Comparison of ENCODE assay signal across 9 cellular contexts in the genomic region with DNA sequence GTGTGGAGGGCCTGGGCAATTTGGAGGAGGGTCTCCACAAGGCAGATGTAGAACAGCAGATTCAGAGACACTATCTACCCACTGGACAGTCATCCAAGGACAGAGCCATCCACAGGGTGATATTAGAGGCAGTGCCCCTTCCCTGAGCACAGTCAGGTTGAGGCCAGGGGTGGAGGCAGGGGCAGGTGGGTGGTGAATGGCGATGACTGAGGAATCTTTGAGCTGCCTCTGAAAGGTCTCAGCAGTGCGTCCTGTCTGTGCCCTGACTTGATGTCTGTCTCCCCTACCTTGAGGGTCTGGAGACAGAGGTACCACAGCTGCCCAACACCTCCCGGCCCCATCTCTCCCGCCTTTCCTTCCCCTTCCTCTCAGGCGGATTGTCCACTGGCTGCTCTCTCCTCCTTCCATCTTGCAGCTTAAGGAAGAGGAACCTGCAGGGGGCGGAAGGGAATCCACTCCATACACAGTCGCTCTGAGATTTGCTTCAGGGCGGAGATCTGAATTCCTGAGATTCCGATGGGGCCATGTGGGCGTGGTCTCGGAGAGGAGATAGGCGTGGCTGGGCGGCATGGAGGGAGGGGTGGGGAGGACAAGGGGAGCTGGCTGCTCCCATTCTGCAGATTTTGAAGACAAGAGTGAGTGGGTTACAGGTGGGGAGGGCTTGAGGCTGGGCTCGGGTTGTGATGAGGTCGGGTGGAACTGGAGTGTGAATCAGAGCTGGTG. TPM values are rescaled to one million over a fixed set of nuclear protein-coding genes. Genes with fewer than 3 reads are reported as not detected.
DNase-seq lines count a peak whose midpoint lies in the region; ATAC-seq and TF ChIP-seq lines count a peak whose summit lies in the region.
"Had no signal": no experiment of that assay in that cellular context is flagged by ENCODE, and none has a peak within 500 bp of the region (broad histone marks: within the 10 kb centered on the region; RNA-seq: fewer than 3 reads in every experiment).

No MANE protein-coding gene starts in this region.

- DNase-seq in GM23338 (ENCODE audit: low spot score) (peak; percentile 99), SJCRH30 (peak; percentile 72 to 79), foreskin melanocyte (peak; percentile 85), trophoblast cell (peak; percentile 43 to 65), T-helper 2 cell (no peak), occipital lobe (lab: John Stamatoyannopoulos, UW) (no peak), anterior cingulate cortex (lab: John Stamatoyannopoulos, UW) (no peak), NCI-H187 treated with DMSO at 0.1 percent for 48 hours (lab: John Stamatoyannopoulos, UW) (no peak)
- DNase-seq: naive B cell had no signal

- no peak overlapping the region for H3K18ac ChIP-seq in trophoblast cell (ENCODE audit: low read length)

- H3K4me3 ChIP-seq in GM23338, result no peak overlapping the region
- no peak overlapping the region for H3K4me3 ChIP-seq in SJCRH30
- no peak overlapping the region for H3K4me3 ChIP-seq in trophoblast cell (ENCODE audit: low read depth, low read length)

- peak; percentile 52 to 67 for TF ChIP-seq CTCF in GM23338 (conservative IDR thresholded peaks at IDR 0.05; ENCODE audit: low read depth in 2 of 2)

- peaks cover 33% of the 10 kb centered on the region for H3K4me1 Mint-ChIP-seq in GM23338

- H3K4me2 ChIP-seq in GM23338, result peak overlapping the region; percentile 25
- H3K4me2 ChIP-seq in trophoblast cell (ENCODE audit: low read length), result no peak overlapping the region

- H2BK12ac ChIP-seq in trophoblast cell (ENCODE audit: low read length), result peak overlapping the region; percentile 51

- H4K20me1 ChIP-seq in GM23338 (replicated peaks; ENCODE audit: insufficient read depth), result no peaks in the 10 kb centered on the region

- peak overlapping the region; percentile 30 for H4K91ac ChIP-seq in trophoblast cell (ENCODE audit: low read depth, low read length)

- no peaks in the 10 kb centered on the region; the same call in 2 of the 3 replicates for H3K9me3 Mint-ChIP-seq in GM23338
- H3K9me3 Mint-ChIP-seq: naive B cell had no signal

- no peaks in the 10 kb centered on the region for H3K79me2 ChIP-seq in GM23338 (replicated peaks; ENCODE audit: insufficient read depth)
- H3K79me2 ChIP-seq in trophoblast cell (ENCODE audit: control insufficient read depth, insufficient read depth, low read length, poor library complexity), result no peaks in the 10 kb centered on the region

- H3K4me3 Mint-ChIP-seq in GM23338, result no peak overlapping the region; the same call in 2 of the 3 replicates

- H4K8ac ChIP-seq in trophoblast cell (ENCODE audit: low read depth, low read length), result peak overlapping the region; percentile 77

- peaks cover 15% of the 10 kb centered on the region for H3K27me3 Mint-ChIP-seq in GM23338 (ENCODE audit: insufficient read depth, low read depth, poor library complexity)

- no CpG with 5 or more reads among the region's 15 CpGs for WGBS in trophoblast cell (ENCODE audit: extremely low coverage, insufficient coverage, insufficient read length)

- no peak overlapping the region for H3K23ac ChIP-seq in trophoblast cell (ENCODE audit: low read length)

- no peak overlapping the region for H2BK120ac ChIP-seq in trophoblast cell (ENCODE audit: insufficient read depth, low read length, poor library complexity)

- no peaks in the 10 kb centered on the region for H3K36me3 ChIP-seq in GM23338 (ENCODE audit: insufficient read depth)
- H3K36me3 ChIP-seq in SJCRH30, result no peaks in the 10 kb centered on the region
- no peaks in the 10 kb centered on the region for H3K36me3 ChIP-seq in trophoblast cell (ENCODE audit: control insufficient read depth in 1 of 2, insufficient read depth in 2 of 2, low read length in 2 of 2)

- H3K9me2 ChIP-seq in GM23338 (ENCODE audit: insufficient read depth), result peaks cover 5% of the 10 kb centered on the region; the same call in 1 of the 2 replicates

- H2AFZ ChIP-seq in GM23338, result peak overlapping the region; percentile 6; the same call in 1 of the 2 replicates
- peak overlapping the region; percentile 18 for H2AFZ ChIP-seq in trophoblast cell (ENCODE audit: insufficient read depth, low read length, poor library complexity)

- peak overlapping the region; percentile 7 for H2AK5ac ChIP-seq in trophoblast cell (ENCODE audit: low read length)

- H3K27ac ChIP-seq in GM23338 (ENCODE audit: low read depth) (no peak overlapping the region), SJCRH30 (no peak overlapping the region), trophoblast cell (ENCODE audit: low read depth, low read length) (no peak overlapping the region)

- no peak overlapping the region for H3K4ac ChIP-seq in trophoblast cell (ENCODE audit: low read depth, low read length)

- no peak overlapping the region for H3K27ac Mint-ChIP-seq in GM23338
- H3K27ac Mint-ChIP-seq: naive B cell had no signal

- peaks cover 17% of the 10 kb centered on the region for H3K4me1 ChIP-seq in GM23338 (ENCODE audit: insufficient read depth)
- no peaks in the 10 kb centered on the region; the same call in 1 of the 2 replicates for H3K4me1 ChIP-seq in SJCRH30
- H3K4me1 ChIP-seq in trophoblast cell (ENCODE audit: control insufficient read depth in 1 of 2, insufficient read depth in 2 of 2, low read length in 2 of 2), result peaks cover 6 to 7% of the 10 kb centered on the region in 2 experiments

- no peak overlapping the region for H3K14ac ChIP-seq in trophoblast cell (ENCODE audit: low read length)

- no peak overlapping the region for H2BK5ac ChIP-seq in trophoblast cell (ENCODE audit: low read depth, low read length, poor library complexity)

- H4K12ac ChIP-seq in trophoblast cell (ENCODE audit: low read depth, low read length), result no peak overlapping the region

- H3K36me3 Mint-ChIP-seq in GM23338 (ENCODE audit: low read depth), result no peaks in the 10 kb centered on the region

- peaks cover 3% of the 10 kb centered on the region for H3K79me1 ChIP-seq in trophoblast cell (ENCODE audit: low read length)

- H3K27me3 ChIP-seq in GM23338 (ENCODE audit: insufficient read depth), result no peaks in the 10 kb centered on the region
- no peaks in the 10 kb centered on the region for H3K27me3 ChIP-seq in SJCRH30
- no peaks in the 10 kb centered on the region for H3K27me3 ChIP-seq in trophoblast cell (ENCODE audit: insufficient read depth, low read length)

- H3K9ac ChIP-seq in trophoblast cell (ENCODE audit: low read length), result no peak overlapping the region

- H3K9me3 ChIP-seq in SJCRH30 (replicated peaks), result no peaks in the 10 kb centered on the region
- no peaks in the 10 kb centered on the region for H3K9me3 ChIP-seq in trophoblast cell (ENCODE audit: insufficient read depth, low read depth, low read length)

- peak; percentile 93 for ATAC-seq in GM23338

- no peaks in the 10 kb centered on the region for H3F3A ChIP-seq in GM23338 (replicated peaks; ENCODE audit: low read depth)

TF ChIP-seq in GM23338, 12 proteins besides CTCF, POLR2A, EP300 and RAD21 (continues in another document):
- TF ChIP-seq, protein P1, sequence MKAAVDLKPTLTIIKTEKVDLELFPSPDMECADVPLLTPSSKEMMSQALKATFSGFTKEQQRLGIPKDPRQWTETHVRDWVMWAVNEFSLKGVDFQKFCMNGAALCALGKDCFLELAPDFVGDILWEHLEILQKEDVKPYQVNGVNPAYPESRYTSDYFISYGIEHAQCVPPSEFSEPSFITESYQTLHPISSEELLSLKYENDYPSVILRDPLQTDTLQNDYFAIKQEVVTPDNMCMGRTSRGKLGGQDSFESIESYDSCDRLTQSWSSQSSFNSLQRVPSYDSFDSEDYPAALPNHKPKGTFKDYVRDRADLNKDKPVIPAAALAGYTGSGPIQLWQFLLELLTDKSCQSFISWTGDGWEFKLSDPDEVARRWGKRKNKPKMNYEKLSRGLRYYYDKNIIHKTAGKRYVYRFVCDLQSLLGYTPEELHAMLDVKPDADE (IDR thresholded peaks at IDR 0.05), result peak; percentile 29; the same call in 1 of the 2 replicates

RNA-seq across cellular contexts. Expression of a gene that starts 1.7 kb away (rescaled TPM):
- total RNA-seq in GM23338 (2014; rRNA removed; shearing (Covaris generic)), result 0.12 TPM in 1 of 2 replicates, not detected in the other
- 0.32 and 0.40 TPM in 2 replicates for polyA plus RNA-seq in GM23338 (2016; fragmentation: Nextera tagmentation; extraction: Ambion mirVana)
- not detected in 2 replicates for total RNA-seq in SJCRH30 (2014; rRNA removed; shearing (Covaris generic))
- polyA plus RNA-seq in trophoblast cell (2013), result 0.01 and 0.03 TPM in 2 replicates
- total RNA-seq in occipital lobe, result not detected

RNA-seq across cellular contexts. Expression of a gene that starts 10.5 kb away (rescaled TPM):
- not detected in 2 replicates for total RNA-seq in GM23338 (2014; rRNA removed; shearing (Covaris generic))
- polyA plus RNA-seq in GM23338 (2016; fragmentation: Nextera tagmentation; extraction: Ambion mirVana), result not detected in 2 replicates
- total RNA-seq in SJCRH30 (2014; rRNA removed; shearing (Covaris generic)), result not detected in 2 replicates
- polyA plus RNA-seq in trophoblast cell (2013), result not detected in 2 replicates
- not detected for total RNA-seq in occipital lobe

RNA-seq across cellular contexts. Expression of a gene that starts 28.5 kb away (rescaled TPM):
- 34.0 and 36.4 TPM in 2 replicates for total RNA-seq in GM23338 (2014; rRNA removed; shearing (Covaris generic))
- 13.7 and 14.2 TPM in 2 replicates for polyA plus RNA-seq in GM23338 (2016; fragmentation: Nextera tagmentation; extraction: Ambion mirVana)
- 21.3 and 23.5 TPM in 2 replicates for total RNA-seq in SJCRH30 (2014; rRNA removed; shearing (Covaris generic))
- 10.5 and 10.6 TPM in 2 replicates for polyA plus RNA-seq in trophoblast cell (2013)
- 31.2 TPM for total RNA-seq in occipital lobe

RNA-seq across cellular contexts. Expression of a gene that starts 34.5 kb away (rescaled TPM):
- total RNA-seq in GM23338 (2014; rRNA removed; shearing (Covaris generic)), result 32.6 and 46.5 TPM in 2 replicates
- polyA plus RNA-seq in GM23338 (2016; fragmentation: Nextera tagmentation; extraction: Ambion mirVana), result 14.1 and 14.8 TPM in 2 replicates
- 15.1 and 24.2 TPM in 2 replicates for total RNA-seq in SJCRH30 (2014; rRNA removed; shearing (Covaris generic))
- polyA plus RNA-seq in trophoblast cell (2013), result 38.3 and 38.5 TPM in 2 replicates
- 20.0 TPM for total RNA-seq in occipital lobe

RNA-seq across cellular contexts. Expression of a gene that starts 41.0 kb away (rescaled TPM):
- not detected in 2 replicates for total RNA-seq in GM23338 (2014; rRNA removed; shearing (Covaris generic))
- polyA plus RNA-seq in GM23338 (2016; fragmentation: Nextera tagmentation; extraction: Ambion mirVana), result not detected in 2 replicates
- total RNA-seq in SJCRH30 (2014; rRNA removed; shearing (Covaris generic)), result not detected in 2 replicates
- polyA plus RNA-seq in trophoblast cell (2013), result not detected in 2 replicates
- total RNA-seq in occipital lobe, result not detected

Comparison
In these comparisons a context has a peak if more than half of its experiments do, and no peak if none do; other contexts are left out.
1. DNase-seq: peak in GM23338 (single experiment), SJCRH30 (2 of 2), foreskin melanocyte (single experiment) and trophoblast cell (2 of 2); none in T-helper 2 cell (0 of 5), occipital lobe (single experiment), anterior cingulate cortex (0 of 58) and NCI-H187 treated with DMSO at 0.1 percent for 48 hours (single experiment).